ENCODE assay signal across 27 cellular contexts in genomic region chr17:9142772-9143494, GRCh38.
"Had no signal": no experiment of that assay in that cellular context is flagged by ENCODE, and none has a peak within 500 bp of the region (broad histone marks: within the 10 kb centered on the region; RNA-seq: fewer than 3 reads in every experiment).

No MANE protein-coding gene starts in this region.

- H3K27ac ChIP-seq: ascending aorta, PC-9, SK-N-MC had no signal

- H3K4me3 ChIP-seq: ascending aorta, PC-9, SK-N-MC had no signal

- H3K27ac Mint-ChIP-seq: activated B cell treated with CpG ODN at 0.5 μM for 24 hours; activated CD4-positive, alpha-beta T cell treated with anti-CD3 and anti-CD28 coated beads, Interleukin-2, amount 10 ng/mL, durations not matched to agents 24 days and 14 days; activated CD8-positive, alpha-beta memory T cell treated with anti-CD3 and anti-CD28 coated beads, Interleukin-2, amount 10 ng/mL, durations not matched to agents 7 days and 5 days; activated naive CD4-positive, alpha-beta T cell treated with anti-CD3 and anti-CD28 coated beads, Interleukin-2, amount 50 U/mL, for 72 hours; activated naive CD8-positive, alpha-beta T cell treated with anti-CD3 and anti-CD28 coated beads, Interleukin-2, amount 50 U/mL, for 24 hours; activated T-cell treated with anti-CD3 and anti-CD28 coated beads, Interleukin-2, amount 50 U/mL, for 24 hours; activated T-helper 1 cell treated with anti-CD3 and anti-CD28 coated beads, Interleukin-12 subunit alpha, Interleukin-12 subunit beta, Interleukin-2, Interleukin-4 antibody, amounts not matched to agents 30 ng/mL and 10 ng/mL and 1 ng/mL, durations not matched to agents 14 hours and 24 hours and 36 hours; brain; T-cell had no signal

- H3K4me2 ChIP-seq: PC-9 had no signal

- H3K36me3 Mint-ChIP-seq: activated CD8-positive, alpha-beta memory T cell treated with anti-CD3 and anti-CD28 coated beads, Interleukin-2, amount 10 ng/mL, durations not matched to agents 7 days and 5 days; activated naive CD4-positive, alpha-beta T cell treated with anti-CD3 and anti-CD28 coated beads, Interleukin-2, amount 50 U/mL, for 72 hours; brain; T-cell had no signal

- H2AFZ ChIP-seq: PC-9 had no signal

- FAIRE-seq: TTC549 had no signal

- H3K4me3 Mint-ChIP-seq: activated B cell treated with CpG ODN at 0.5 μM for 24 hours; activated CD4-positive, alpha-beta T cell treated with anti-CD3 and anti-CD28 coated beads, Interleukin-2, amount 10 ng/mL, durations not matched to agents 24 days and 14 days; activated CD8-positive, alpha-beta memory T cell treated with anti-CD3 and anti-CD28 coated beads, Interleukin-2, amount 10 ng/mL, durations not matched to agents 7 days and 5 days; activated naive CD8-positive, alpha-beta T cell treated with anti-CD3 and anti-CD28 coated beads, Interleukin-2, amount 50 U/mL, for 24 hours; activated T-cell treated with anti-CD3 and anti-CD28 coated beads, Interleukin-2, amount 50 U/mL, for 24 hours; activated T-helper 1 cell treated with anti-CD3 and anti-CD28 coated beads, Interleukin-12 subunit alpha, Interleukin-12 subunit beta, Interleukin-2, Interleukin-4 antibody, amounts not matched to agents 30 ng/mL and 10 ng/mL and 1 ng/mL, durations not matched to agents 14 hours and 24 hours and 36 hours; brain; central memory CD8-positive, alpha-beta T cell; T-cell had no signal

- H3K4me1 Mint-ChIP-seq: activated B cell treated with CpG ODN at 0.5 μM for 24 hours; activated CD4-positive, alpha-beta T cell treated with anti-CD3 and anti-CD28 coated beads, Interleukin-2, amount 10 ng/mL, durations not matched to agents 24 days and 14 days; activated CD8-positive, alpha-beta memory T cell treated with anti-CD3 and anti-CD28 coated beads, Interleukin-2, amount 10 ng/mL, durations not matched to agents 7 days and 5 days; activated naive CD8-positive, alpha-beta T cell treated with anti-CD3 and anti-CD28 coated beads, Interleukin-2, amount 50 U/mL, for 24 hours; brain; central memory CD8-positive, alpha-beta T cell; T-cell had no signal

- H3K27me3 ChIP-seq: ascending aorta had no signal

- H3K9me3 ChIP-seq: ascending aorta had no signal

- ATAC-seq: activated CD8-positive, alpha-beta memory T cell treated with anti-CD3 and anti-CD28 coated beads, Interleukin-2, amount 10 ng/mL, durations not matched to agents 7 days and 5 days; activated naive CD4-positive, alpha-beta T cell treated with anti-CD3 and anti-CD28 coated beads, Interleukin-2, amount 50 U/mL, for 72 hours; activated naive CD8-positive, alpha-beta T cell treated with anti-CD3 and anti-CD28 coated beads, Interleukin-2, amount 50 U/mL, for 24 hours; T-cell had no signal

- DNase-seq: activated B cell treated with CpG ODN at 0.5 μM for 24 hours; activated CD4-positive, alpha-beta T cell treated with anti-CD3 and anti-CD28 coated beads for 1 hour; activated CD4-positive, alpha-beta T cell treated with anti-CD3 and anti-CD28 coated beads, Interleukin-2, amount 10 ng/mL, durations not matched to agents 24 days and 14 days; activated CD4-positive, alpha-beta T cell treated with anti-CD3 and anti-CD28 coated beads, Interleukin-2, amount 50 U/mL, for 48 hours; activated CD8-positive, alpha-beta memory T cell treated with anti-CD3 and anti-CD28 coated beads, Interleukin-2, amount 10 ng/mL, durations not matched to agents 7 days and 5 days; activated effector memory CD4-positive, alpha-beta T cell treated with Interleukin-2 at 50 U/mL for 16 hours; activated naive CD4-positive, alpha-beta T cell; activated naive CD8-positive, alpha-beta T cell treated with anti-CD3 and anti-CD28 coated beads, Interleukin-2, amount 50 U/mL, for 24 hours; activated T-cell treated with anti-CD3 and anti-CD28 coated beads, Interleukin-2, amount 50 U/mL, for 24 hours; amniotic stem cell; NCI-H1105 treated with DMSO at 0.1 percent for 48 hours; NCI-H1436 treated with DMSO at 0.1 percent for 48 hours; NCI-H187 treated with DMSO at 0.1 percent for 48 hours; NCI-H2081 treated with DMSO at 0.1 percent for 48 hours; NCI-H446; NCI-H524; PC-9; T-cell; T-helper 2 cell; T1000 had no signal

- H3K9me3 Mint-ChIP-seq: activated B cell treated with CpG ODN at 0.5 μM for 24 hours; activated CD4-positive, alpha-beta T cell treated with anti-CD3 and anti-CD28 coated beads, Interleukin-2, amount 10 ng/mL, durations not matched to agents 24 days and 14 days; activated naive CD4-positive, alpha-beta T cell treated with anti-CD3 and anti-CD28 coated beads, Interleukin-2, amount 50 U/mL, for 72 hours; activated naive CD8-positive, alpha-beta T cell treated with anti-CD3 and anti-CD28 coated beads, Interleukin-2, amount 50 U/mL, for 24 hours; activated T-cell treated with anti-CD3 and anti-CD28 coated beads, Interleukin-2, amount 50 U/mL, for 24 hours; activated T-helper 1 cell treated with anti-CD3 and anti-CD28 coated beads, Interleukin-12 subunit alpha, Interleukin-12 subunit beta, Interleukin-2, Interleukin-4 antibody, amounts not matched to agents 30 ng/mL and 10 ng/mL and 1 ng/mL, durations not matched to agents 14 hours and 24 hours and 36 hours; brain; central memory CD8-positive, alpha-beta T cell; T-cell had no signal

- H3K27me3 Mint-ChIP-seq: activated CD4-positive, alpha-beta T cell treated with anti-CD3 and anti-CD28 coated beads, Interleukin-2, amount 10 ng/mL, durations not matched to agents 24 days and 14 days; activated naive CD8-positive, alpha-beta T cell treated with anti-CD3 and anti-CD28 coated beads, Interleukin-2, amount 50 U/mL, for 24 hours; activated T-cell treated with anti-CD3 and anti-CD28 coated beads, Interleukin-2, amount 50 U/mL, for 24 hours; brain had no signal

- H3K4me1 ChIP-seq: ascending aorta had no signal

- H3K36me3 ChIP-seq: ascending aorta had no signal
